26 cellular contexts compared by ENCODE assay signal in the genomic region with DNA sequence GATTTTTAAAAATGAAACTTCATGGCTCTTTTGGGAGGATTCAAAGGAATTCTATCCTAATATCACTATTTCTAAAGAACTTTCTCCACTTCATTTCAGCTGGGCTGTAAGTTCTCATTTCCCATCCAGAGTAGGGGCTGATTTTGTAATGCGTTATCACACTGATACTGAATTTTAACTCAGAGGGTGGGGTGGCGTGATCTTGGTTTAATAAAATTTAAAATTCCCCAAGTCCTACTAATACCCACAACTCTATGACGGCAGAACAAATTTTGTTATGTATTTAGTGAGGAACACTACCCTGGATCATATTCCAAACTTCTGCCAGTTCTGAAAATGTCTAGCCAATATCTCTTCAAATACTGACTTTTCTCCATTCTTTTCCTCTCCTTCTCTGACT.
A peak's percentile ranks its signal among the peaks of the same experiment; 100 is the strongest.
DNase-seq lines count a peak whose midpoint lies in the region; ATAC-seq and TF ChIP-seq lines count a peak whose summit lies in the region.
"Had no signal": no experiment of that assay in that cellular context is flagged by ENCODE, and none has a peak within 500 bp of the region (broad histone marks: within the 10 kb centered on the region; RNA-seq: fewer than 3 reads in every experiment).

No MANE protein-coding gene starts in this region.

- H3K27me3 Mint-ChIP-seq in osteocyte (ENCODE audit: unreplicated experiment): peaks cover 14% of the 10 kb centered on the region
- peaks cover 12% of the 10 kb centered on the region for H3K27me3 Mint-ChIP-seq in activated T-cell treated with anti-CD3 and anti-CD28 coated beads, Interleukin-2, amount 50 U/mL, for 4 hours (ENCODE audit: low read depth)

- in situ Hi-C loops in ACHN (cut with HindIII; ENCODE audit: low pct_ligation_motif_present, low pct_unique_long_range_greater_than_20kb, low sequenced_read_pairs): no loop called here

- H3K27ac ChIP-seq in heart right ventricle (peak overlapping the region in 6 of 10 donors; percentile 28 to 81 (median 44)), aorta (ENCODE audit: low read depth in 1 of 2, low read length in 2 of 2) (no peak overlapping the region)
- H3K27ac ChIP-seq: KMS-11 had no signal

- no peaks in the 10 kb centered on the region for H3K4me1 Mint-ChIP-seq in osteocyte (ENCODE audit: unreplicated experiment)
- no peaks in the 10 kb centered on the region for H3K4me1 Mint-ChIP-seq in activated T-cell treated with anti-CD3 and anti-CD28 coated beads, Interleukin-2, amount 50 U/mL, for 4 hours (ENCODE audit: low read depth)
- H3K4me1 Mint-ChIP-seq: activated CD4-positive, alpha-beta memory T cell treated with anti-CD3 and anti-CD28 coated beads, Interleukin-2, amount 10 ng/mL, durations not matched to agents 7 days and 5 days; activated naive CD4-positive, alpha-beta T cell treated with anti-CD3 and anti-CD28 coated beads, Interleukin-2, amount 50 U/mL, for 24 hours; CD14-positive monocyte; naive thymus-derived CD4-positive, alpha-beta T cell had no signal

- no peaks in the 10 kb centered on the region for H3K36me3 Mint-ChIP-seq in osteocyte (ENCODE audit: unreplicated experiment)
- H3K36me3 Mint-ChIP-seq in activated T-cell treated with anti-CD3 and anti-CD28 coated beads, Interleukin-2, amount 50 U/mL, for 4 hours (ENCODE audit: insufficient read depth): no peaks in the 10 kb centered on the region
- H3K36me3 Mint-ChIP-seq: CD14-positive monocyte; mesothelial cell of epicardium; naive thymus-derived CD4-positive, alpha-beta T cell had no signal

- H3K9me3 Mint-ChIP-seq in osteocyte (ENCODE audit: unreplicated experiment): peaks cover 8% of the 10 kb centered on the region
- peaks cover 8% of the 10 kb centered on the region for H3K9me3 Mint-ChIP-seq in activated T-cell treated with anti-CD3 and anti-CD28 coated beads, Interleukin-2, amount 50 U/mL, for 4 hours
- H3K9me3 Mint-ChIP-seq: activated CD4-positive, alpha-beta memory T cell treated with anti-CD3 and anti-CD28 coated beads, Interleukin-2, amount 10 ng/mL, durations not matched to agents 7 days and 5 days; activated T-helper 2 cell treated with anti-CD3 and anti-CD28 coated beads, Interferon-gamma antibody, Interleukin-2, Interleukin-4, amounts not matched to agents 10 μg/mL and 5 μg/mL and 100 μg/mL, durations not matched to agents 14 hours and 24 hours and 36 hours; T-helper 1 cell treated with Interleukin-12 subunit alpha and Interleukin-12 subunit beta and Interleukin-4 antibody, amounts not matched to agents 30 μg/mL and 1 μg/mL, for 36 hours had no signal

- H3K4me3 ChIP-seq in adipocyte (ENCODE audit: low read length): peak overlapping the region; percentile 49
- H3K4me3 ChIP-seq in heart right ventricle: no peak overlapping the region
- no peak overlapping the region for H3K4me3 ChIP-seq in aorta (ENCODE audit: low read length in 2 of 2)
- H3K4me3 ChIP-seq: breast epithelium, MG63 had no signal

- H3K9ac ChIP-seq in adipocyte (ENCODE audit: low read length): peak overlapping the region; percentile 77
- H3K9ac ChIP-seq: KMS-11 had no signal

- DNase-seq in adipocyte (ENCODE audit: low read depth): no peak
- no peak for DNase-seq in heart right ventricle
- DNase-seq in omental fat pad (ENCODE audit: low spot score): no peak
- DNase-seq in aorta: no peak
- no peak for DNase-seq in osteocyte (ENCODE audit: extremely low spot score, unreplicated experiment)
- DNase-seq in activated T-cell treated with anti-CD3 and anti-CD28 coated beads, Interleukin-2, amount 50 U/mL, for 4 hours: no peak
- DNase-seq in ACHN: no peak
- DNase-seq: activated CD4-positive, alpha-beta memory T cell treated with anti-CD3 and anti-CD28 coated beads, Interleukin-2, amount 10 ng/mL, durations not matched to agents 7 days and 5 days; amygdala; Caco-2; MG63; naive thymus-derived CD4-positive, alpha-beta T cell; NCI-H1105 treated with DMSO at 0.1 percent for 48 hours; NCI-H2029 treated with DMSO at 0.1 percent for 48 hours; NCI-H526; small intestine; stimulated activated naive CD4-positive, alpha-beta T cell treated with Interleukin-2 at 50 U/mL for 16 hours had no signal

- TF ChIP-seq CTCF in heart right ventricle (IDR thresholded peaks at IDR 0.05) (no peak), omental fat pad (IDR thresholded peaks at IDR 0.05) (no peak), osteocyte (IDR thresholded peaks at IDR 0.05) (no peak)

- no peaks in the 10 kb centered on the region for H3K36me3 ChIP-seq in adipocyte (ENCODE audit: control insufficient read depth, insufficient read depth, low read length, severe bottlenecking)
- H3K36me3 ChIP-seq in heart right ventricle: no peaks in the 10 kb centered on the region
- H3K36me3 ChIP-seq in aorta (ENCODE audit: control insufficient read depth in 1 of 2, insufficient read depth in 2 of 2, low read length in 1 of 2): no peaks in the 10 kb centered on the region
- H3K36me3 ChIP-seq: breast epithelium, MG63 had no signal

- intact Hi-C loops in heart right ventricle (cut with DNase I): loop anchor here in 1 of 10 donors (10.0 kb wide), 1 partner anchor 60 kb away; no protein-coding TSS in a partner anchor
- intact Hi-C loops in aorta (cut with DNase I): no loop called here

- 69 to 85% methylated on average over 3 of the region's 3 CpGs for WGBS in heart right ventricle, 2 donors
- WGBS in aorta, 2 donors: 79 to 86% methylated on average over 3 of the region's 3 CpGs

- ATAC-seq in heart right ventricle (peak in 2 of 8 donors; percentile 14 to 28), omental fat pad (ENCODE audit: low FRiP score) (peak; percentile 71), aorta (ENCODE audit: low FRiP score) (peak; percentile 59)
- ATAC-seq in activated T-cell treated with anti-CD3 and anti-CD28 coated beads, Interleukin-2, amount 50 U/mL, for 4 hours: no peak
- ATAC-seq: activated CD4-positive, CD25-positive, alpha-beta regulatory T cell treated with anti-CD3 and anti-CD28 coated beads, Interleukin-2, amount 50 U/mL, for 24 hours; naive thymus-derived CD4-positive, alpha-beta T cell; SK-N-SH treated with all-trans-retinoic acid at 6 μM for 48 hours had no signal

- H3K27ac Mint-ChIP-seq in osteocyte (ENCODE audit: unreplicated experiment): no peak overlapping the region
- H3K27ac Mint-ChIP-seq: activated CD4-positive, alpha-beta memory T cell treated with anti-CD3 and anti-CD28 coated beads, Interleukin-2, amount 10 ng/mL, durations not matched to agents 7 days and 5 days; activated naive CD4-positive, alpha-beta T cell treated with anti-CD3 and anti-CD28 coated beads, Interleukin-2, amount 50 U/mL, for 24 hours; activated T-helper 2 cell treated with anti-CD3 and anti-CD28 coated beads, Interferon-gamma antibody, Interleukin-2, Interleukin-4, amounts not matched to agents 10 μg/mL and 5 μg/mL and 100 μg/mL, durations not matched to agents 14 hours and 24 hours and 36 hours; CD14-positive monocyte; mesothelial cell of epicardium; naive thymus-derived CD4-positive, alpha-beta T cell; T-helper 1 cell treated with Interleukin-12 subunit alpha and Interleukin-12 subunit beta and Interleukin-4 antibody, amounts not matched to agents 30 μg/mL and 1 μg/mL, for 36 hours had no signal

- H3K9me3 ChIP-seq in adipocyte (ENCODE audit: control insufficient read depth, low read length) (no peaks in the 10 kb centered on the region), heart right ventricle (peaks cover 0 to 12% (median 0%) of the 10 kb centered on the region in 11 donors), aorta (ENCODE audit: control insufficient read depth, low read length) (no peaks in the 10 kb centered on the region)
- H3K9me3 ChIP-seq: breast epithelium, Caco-2 had no signal

- H3K4me1 ChIP-seq in adipocyte (ENCODE audit: control insufficient read depth, insufficient read depth, low read length): peaks cover 74% of the 10 kb centered on the region
- peaks cover 0 to 9% (median 0%) of the 10 kb centered on the region in 9 donors for H3K4me1 ChIP-seq in heart right ventricle
- H3K4me1 ChIP-seq in aorta (ENCODE audit: control insufficient read depth in 1 of 2, insufficient read depth in 2 of 2, low read length in 2 of 2): no peaks in the 10 kb centered on the region
- H3K4me1 ChIP-seq: breast epithelium, Caco-2 had no signal

- no peaks in the 10 kb centered on the region for H3K27me3 ChIP-seq in adipocyte (replicated peaks; ENCODE audit: control insufficient read depth, insufficient read depth, low read length)
- H3K27me3 ChIP-seq in heart right ventricle: peaks cover 0 to 11% (median 0%) of the 10 kb centered on the region in 7 donors
- no peaks in the 10 kb centered on the region for H3K27me3 ChIP-seq in aorta (ENCODE audit: control insufficient read depth in 1 of 2, insufficient read depth in 2 of 2, low read length in 1 of 2)
- H3K27me3 ChIP-seq: breast epithelium, MG63 had no signal

- no peak overlapping the region for H3K4me3 Mint-ChIP-seq in osteocyte (ENCODE audit: unreplicated experiment)
- H3K4me3 Mint-ChIP-seq in activated T-cell treated with anti-CD3 and anti-CD28 coated beads, Interleukin-2, amount 50 U/mL, for 4 hours: no peak overlapping the region
- H3K4me3 Mint-ChIP-seq: activated CD4-positive, alpha-beta memory T cell treated with anti-CD3 and anti-CD28 coated beads, Interleukin-2, amount 10 ng/mL, durations not matched to agents 7 days and 5 days; activated naive CD4-positive, alpha-beta T cell treated with anti-CD3 and anti-CD28 coated beads, Interleukin-2, amount 50 U/mL, for 24 hours; CD14-positive monocyte; mesothelial cell of epicardium; naive thymus-derived CD4-positive, alpha-beta T cell; T-helper 1 cell treated with Interleukin-12 subunit alpha and Interleukin-12 subunit beta and Interleukin-4 antibody, amounts not matched to agents 30 μg/mL and 1 μg/mL, for 36 hours had no signal

Comparison
In these comparisons a context has a peak if more than half of its experiments do, and no peak if none do; other contexts are left out.
1. ATAC-seq: peak in omental fat pad (single experiment) and aorta (single experiment); none in activated T-cell treated with anti-CD3 and anti-CD28 coated beads, Interleukin-2, amount 50 U/mL, for 4 hours (0 of 2).
2. H3K27ac ChIP-seq: peak in heart right ventricle (6 of 10); none in aorta (0 of 2).